8 cellular contexts compared by ENCODE assay signal in genomic region chr9:37913480-37914153, GRCh38. TPM values are rescaled to one million over a fixed set of nuclear protein-coding genes. Genes with fewer than 3 reads are reported as not detected.
A peak's percentile ranks its signal among the peaks of the same experiment; 100 is the strongest.
DNase-seq lines count a peak whose midpoint lies in the region; ATAC-seq and TF ChIP-seq lines count a peak whose summit lies in the region.

No MANE protein-coding gene starts in this region.

- no peak overlapping the region for H2AFZ ChIP-seq in osteoblast (ENCODE audit: low read length)

- peaks cover 0 to 14% of the 10 kb centered on the region in 2 donors for H3K36me3 ChIP-seq in gastroesophageal sphincter
- peaks cover 11% of the 10 kb centered on the region for H3K36me3 ChIP-seq in osteoblast (ENCODE audit: insufficient read depth, low read length)
- peaks cover 0 to 15% (median 11%) of the 10 kb centered on the region in 3 donors for H3K36me3 ChIP-seq in tibial artery

- H3K27ac ChIP-seq in RWPE1 (peak overlapping the region; percentile 84), gastroesophageal sphincter (no peak overlapping the region), osteoblast (ENCODE audit: low read depth, low read length) (no peak overlapping the region), tibial artery (no peak overlapping the region)

- 20 to 53% methylated on average over 3 to 5 of the region's 11 CpGs for WGBS in gastroesophageal sphincter (ENCODE audit: low coverage in 1 of 2), 2 donors

- no peaks in the 10 kb centered on the region for H4K20me1 ChIP-seq in osteoblast (ENCODE audit: insufficient read depth, low read length)

- H3K9me3 ChIP-seq in gastroesophageal sphincter, result no peaks in the 10 kb centered on the region
- no peaks in the 10 kb centered on the region for H3K9me3 ChIP-seq in osteoblast (ENCODE audit: low read depth, low read length)
- no peaks in the 10 kb centered on the region for H3K9me3 ChIP-seq in tibial artery

- no peak overlapping the region for H3K4me2 ChIP-seq in osteoblast (ENCODE audit: insufficient read depth, low read length)

- no peaks in the 10 kb centered on the region for H3K27me3 ChIP-seq in gastroesophageal sphincter
- no peaks in the 10 kb centered on the region for H3K27me3 ChIP-seq in osteoblast (ENCODE audit: insufficient read depth, low read length)
- no peaks in the 10 kb centered on the region for H3K27me3 ChIP-seq in tibial artery

- DNase-seq in D341Med (ENCODE audit: low spot score) (peak; percentile 84), RWPE1 (ENCODE audit: low spot score) (peak; percentile 74), osteoblast (ENCODE audit: insufficient read length, low spot score, missing footprints) (peak; percentile 95), tibial artery (peak; percentile 75 to 88)
- DNase-seq in activated T-helper 1 cell treated with anti-CD3 and anti-CD28 coated beads, Interleukin-2, amount 50 U/mL, for 16 hours (ENCODE audit: low read depth in 1 of 2, low spot score in 1 of 2), result peak; percentile 60 to 69

- no peak overlapping the region for H3K4me3 ChIP-seq in gastroesophageal sphincter
- H3K4me3 ChIP-seq in osteoblast (ENCODE audit: insufficient read depth, low read length), result no peak overlapping the region
- no peak overlapping the region for H3K4me3 ChIP-seq in tibial artery

- H3K4me1 ChIP-seq in gastroesophageal sphincter (peaks cover 0 to 33% (median 9%) of the 10 kb centered on the region in 3 donors), osteoblast (ENCODE audit: insufficient read depth, low read length) (peaks cover 5% of the 10 kb centered on the region), tibial artery (no peaks in the 10 kb centered on the region)

- peak; percentile 75 for ATAC-seq in GM21529 (IDR thresholded peaks at IDR 0.05; ENCODE audit: unreplicated experiment)
- ATAC-seq in gastroesophageal sphincter, result peak; percentile 63

- POLR2A ChIA-PET in RWPE1 (lab: Yijun Ruan, JAX; ENCODE audit: low non-redundant PET), result no interaction called here

- peak; percentile 98 for TF ChIP-seq CTCF in LNCAP (IDR thresholded peaks at IDR 0.05)
- peak; percentile 96 for TF ChIP-seq CTCF in RWPE1 (conservative IDR thresholded peaks at IDR 0.05; ENCODE audit: low read depth)
- peak in 3 of 4 experiments; percentile 97 to 98 (median 97) for TF ChIP-seq CTCF in gastroesophageal sphincter (IDR thresholded peaks at IDR 0.05)
- TF ChIP-seq CTCF in osteoblast (IDR thresholded peaks at IDR 0.05; ENCODE audit: extremely low read depth, low read depth, low read length), result peak; percentile 99
- TF ChIP-seq CTCF in tibial artery (IDR thresholded peaks at IDR 0.05), result peak; percentile 95 to 98

- no peak for TF ChIP-seq EP300 in gastroesophageal sphincter (IDR thresholded peaks at IDR 0.05)

- intact Hi-C loops in tibial artery (cut with DNase I; ENCODE audit: low total_unique reads), result loop anchor here (2.0 to 5.0 kb wide), 2 partner anchors 179 to 243 kb away; no protein-coding TSS in a partner anchor

- no peaks in the 10 kb centered on the region for H3K79me2 ChIP-seq in osteoblast (ENCODE audit: insufficient read depth, low read length)

- CTCF ChIA-PET in RWPE1 (lab: Yijun Ruan, JAX), result interaction anchor here (0.5 to 1.9 kb wide), 32 partner anchors 9 to 487 kb away, joined by 3 to 14 read pairs (median 4); partner anchors contain the start of genes SHB and SLC25A51

- TF ChIP-seq POLR2A in gastroesophageal sphincter (IDR thresholded peaks at IDR 0.05), result no peak

RNA-seq across cellular contexts. Expression of gene SLC25A51, which starts 9.7 kb away (rescaled TPM):
- total RNA-seq in gastroesophageal sphincter (10 to 100 TPM; 27.5 to 43.9 (median 35.8) TPM), osteoblast (114 and 119 TPM in 2 replicates)
